ENCODE assay signal across 1 cellular context in the genomic region with DNA sequence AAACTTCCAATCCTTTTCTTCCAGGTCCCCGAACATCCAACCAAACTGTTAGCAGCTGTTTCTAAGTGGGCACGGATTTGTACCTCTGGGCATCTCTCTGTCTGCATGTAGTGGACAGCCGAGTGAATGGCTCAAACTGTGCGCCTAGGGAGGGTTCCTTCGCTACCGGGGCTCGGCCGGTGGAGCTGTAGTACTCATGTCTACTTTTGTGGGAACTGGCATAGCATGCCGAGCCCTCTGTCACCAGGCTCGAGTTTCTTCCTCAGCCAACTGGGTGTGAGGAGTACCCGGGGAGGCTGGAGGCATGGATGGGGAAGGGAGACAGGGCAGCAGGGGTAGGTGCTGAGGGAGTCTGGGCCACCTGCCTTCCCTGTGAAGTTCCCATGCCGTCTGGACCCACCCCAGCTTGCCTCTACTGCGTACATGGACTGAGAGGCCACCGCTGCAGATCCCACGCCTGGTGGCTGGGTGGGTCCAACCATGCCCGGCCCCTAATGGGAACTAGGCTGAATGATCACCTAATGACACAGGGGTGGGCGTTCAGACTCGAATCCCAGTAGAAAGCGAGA.
TF ChIP-seq lines count a peak whose summit lies in the region.

No MANE protein-coding gene starts in this region.

TF ChIP-seq in A549, 52 proteins besides CTCF, POLR2A, EP300 and RAD21 (continued from another document):
- no peak for TF ChIP-seq USF2 (IDR thresholded peaks at IDR 0.05)
- no peak for TF ChIP-seq MYC (IDR thresholded peaks at IDR 0.05; ENCODE audit: borderline replicate concordance, low read length)
- no peak for TF ChIP-seq MAFK (IDR thresholded peaks at IDR 0.05; ENCODE audit: partially characterized antibody)
